ENCODE assay signal across 1 cellular context in genomic region chr3:190144816-190145215, GRCh38. TPM values are rescaled to one million over a fixed set of nuclear protein-coding genes. Genes with fewer than 3 reads are reported as not detected.
"Had no signal": no experiment of that assay in that cellular context is flagged by ENCODE, and none has a peak within 500 bp of the region (broad histone marks: within the 10 kb centered on the region; RNA-seq: fewer than 3 reads in every experiment).

No MANE protein-coding gene starts in this region.

RNA-seq across cellular contexts. Expression of gene P3H2, which starts 24.1 kb away (rescaled TPM):
- total RNA-seq: OCI-LY7 had no signal
